33 cellular contexts compared by ENCODE assay signal in the genomic region with DNA sequence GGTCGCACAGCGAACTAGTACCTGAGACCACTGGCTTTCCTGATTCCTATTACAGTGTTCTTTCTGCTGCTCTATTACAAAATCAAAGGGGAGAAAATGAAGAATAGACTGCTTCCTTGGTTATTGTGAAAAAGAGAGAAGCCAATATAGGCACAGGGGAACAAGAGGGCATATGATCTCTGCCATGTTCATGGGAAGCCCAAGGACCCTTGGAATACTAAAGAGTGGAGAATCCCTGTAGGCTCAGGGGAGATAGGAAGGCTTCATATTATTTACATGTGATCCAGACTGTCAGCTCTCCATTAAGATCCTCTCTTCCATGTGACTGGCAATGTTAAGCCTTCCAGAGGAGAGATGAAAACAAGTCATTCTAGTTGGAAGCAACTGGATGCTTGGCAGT.
"Had no signal": no experiment of that assay in that cellular context is flagged by ENCODE, and none has a peak within 500 bp of the region (broad histone marks: within the 10 kb centered on the region; RNA-seq: fewer than 3 reads in every experiment).

No MANE protein-coding gene starts in this region.

- DNase-seq: Karpas-422, Kasumi-1, MG63, MM.1S, MV-4-11, NCI-H1048, NCI-H1092, NCI-H1092 treated with DMSO at 0.1 percent for 48 hours, NCI-H1105, NCI-H1105 treated with DMSO at 0.1 percent for 48 hours, NCI-H1417, NCI-H1417 treated with DMSO at 0.1 percent for 48 hours, NCI-H1436, NCI-H1436 treated with DMSO at 0.1 percent for 48 hours, NCI-H146, NCI-H1694, NCI-H1694 treated with DMSO at 0.1 percent for 48 hours, NCI-H187, NCI-H187 treated with DMSO at 0.1 percent for 48 hours, NCI-H1930, NCI-H2029, NCI-H2029 treated with DMSO at 0.1 percent for 48 hours, NCI-H2081, NCI-H2081 treated with DMSO at 0.1 percent for 48 hours, NCI-H2107, NCI-H2171, NCI-H2171 treated with DMSO at 0.1 percent for 48 hours, NCI-H2227 treated with DMSO at 0.1 percent for 48 hours, NCI-H226, NCI-H345, NCI-H446, NCI-H446 treated with DMSO at 0.1 percent for 48 hours, NCI-H510A had no signal
